Comparison of ENCODE assay signal across 12 cellular contexts in genomic region chr21:36388835-36389234, GRCh38. TPM values are rescaled to one million over a fixed set of nuclear protein-coding genes. Genes with fewer than 3 reads are reported as not detected.
DNase-seq lines count a peak whose midpoint lies in the region; ATAC-seq and TF ChIP-seq lines count a peak whose summit lies in the region.
"Had no signal": no experiment of that assay in that cellular context is flagged by ENCODE, and none has a peak within 500 bp of the region (broad histone marks: within the 10 kb centered on the region; RNA-seq: fewer than 3 reads in every experiment).

No MANE protein-coding gene starts in this region.

- intact Hi-C loops in activated CD8-positive, alpha-beta T cell treated with anti-CD3 and anti-CD28 coated beads for 36 hours (cut with micrococcal nuclease): no loop called here

- H3K4me3 Mint-ChIP-seq in activated CD8-positive, alpha-beta T cell treated with anti-CD3 and anti-CD28 coated beads, Interleukin-2, amount 10 ng/mL, durations not matched to agents 7 days and 5 days: no peak overlapping the region
- H3K4me3 Mint-ChIP-seq in activated CD8-positive, alpha-beta T cell treated with anti-CD3 and anti-CD28 coated beads for 36 hours: no peak overlapping the region
- H3K4me3 Mint-ChIP-seq in stimulated activated naive B cell treated with anti-CD40 and anti-IgM and Interleukin-4, amounts not matched to agents 10 μg/mL and 1 μg/mL and 100 μg/mL, for 72 hours: no peak overlapping the region

- H3K36me3 ChIP-seq in OCI-LY3 (replicated peaks; ENCODE audit: low read depth, low read length): peaks cover 25% of the 10 kb centered on the region

- H2AFZ ChIP-seq in OCI-LY3 (ENCODE audit: low read depth, low read length): no peak overlapping the region

- H3K9me3 Mint-ChIP-seq in activated CD8-positive, alpha-beta T cell treated with anti-CD3 and anti-CD28 coated beads, Interleukin-2, amount 10 ng/mL, durations not matched to agents 7 days and 5 days (ENCODE audit: insufficient read depth): no peaks in the 10 kb centered on the region
- H3K9me3 Mint-ChIP-seq in activated CD8-positive, alpha-beta T cell treated with anti-CD3 and anti-CD28 coated beads for 36 hours: peaks cover 4% of the 10 kb centered on the region
- peaks cover 3 to 4% of the 10 kb centered on the region in 2 donors for H3K9me3 Mint-ChIP-seq in stimulated activated naive B cell treated with anti-CD40 and anti-IgM and Interleukin-4, amounts not matched to agents 10 μg/mL and 1 μg/mL and 100 μg/mL, for 72 hours

- peak overlapping the region; percentile 19; the same call in 1 of the 2 replicates for H3K9ac ChIP-seq in OCI-LY3 (ENCODE audit: low read length)

- no peaks in the 10 kb centered on the region for H3K9me3 ChIP-seq in OCI-LY3 (ENCODE audit: insufficient read depth, low read length)

- H3K4me3 ChIP-seq in OCI-LY3 (ENCODE audit: low read length) (peak overlapping the region; percentile 37; the same call in 1 of the 2 replicates), fibroblast of the aortic adventitia (ENCODE audit: low read depth, low read length) (no peak overlapping the region)

- no peak for TF ChIP-seq CTCF in activated CD8-positive, alpha-beta T cell treated with anti-CD3 and anti-CD28 coated beads for 36 hours (IDR thresholded peaks at IDR 0.05)
- TF ChIP-seq CTCF in OCI-LY3 (IDR thresholded peaks at IDR 0.05; ENCODE audit: low read depth, low read length) (no peak; the same call in 1 of the 2 replicates), fibroblast of the aortic adventitia (IDR thresholded peaks at IDR 0.05; ENCODE audit: insufficient read depth, low read length) (no peak)

- peak overlapping the region; percentile 42 for H3K27ac ChIP-seq in OCI-LY3 (ENCODE audit: low read length)
- H3K27ac ChIP-seq: epithelial cell of prostate had no signal

- H3K4me1 Mint-ChIP-seq in activated CD8-positive, alpha-beta T cell treated with anti-CD3 and anti-CD28 coated beads, Interleukin-2, amount 10 ng/mL, durations not matched to agents 7 days and 5 days (ENCODE audit: low read depth): peaks cover 30% of the 10 kb centered on the region
- H3K4me1 Mint-ChIP-seq in activated CD8-positive, alpha-beta T cell treated with anti-CD3 and anti-CD28 coated beads for 36 hours (ENCODE audit: low read depth): peaks cover 15% of the 10 kb centered on the region
- H3K4me1 Mint-ChIP-seq in stimulated activated naive B cell treated with anti-CD40 and anti-IgM and Interleukin-4, amounts not matched to agents 10 μg/mL and 1 μg/mL and 100 μg/mL, for 72 hours: peaks cover 4% of the 10 kb centered on the region in 2 donors

- no peak for ATAC-seq in activated CD8-positive, alpha-beta T cell treated with anti-CD3 and anti-CD28 coated beads, Interleukin-2, amount 10 ng/mL, durations not matched to agents 7 days and 5 days
- no peak for ATAC-seq in activated CD8-positive, alpha-beta T cell treated with anti-CD3 and anti-CD28 coated beads for 36 hours
- no peak for ATAC-seq in GM19455 (IDR thresholded peaks at IDR 0.05; ENCODE audit: unreplicated experiment)
- ATAC-seq in stimulated activated naive B cell treated with anti-CD40 and anti-IgM and Interleukin-4, amounts not matched to agents 10 μg/mL and 1 μg/mL and 100 μg/mL, for 72 hours (replicated peaks): no peak

- no peak for DNase-seq in activated CD8-positive, alpha-beta T cell treated with anti-CD3 and anti-CD28 coated beads, Interleukin-2, amount 10 ng/mL, durations not matched to agents 7 days and 5 days
- DNase-seq in activated CD8-positive, alpha-beta T cell treated with anti-CD3 and anti-CD28 coated beads for 36 hours: no peak
- DNase-seq in fibroblast of the aortic adventitia (ENCODE audit: low read depth) (peak; percentile 28), renal cortical epithelial cell (ENCODE audit: low read depth) (peak; percentile 65), HuH-7.5 (ENCODE audit: low spot score) (no peak)
- no peak for DNase-seq in stimulated activated naive B cell treated with anti-CD40 and anti-IgM and Interleukin-4, amounts not matched to agents 10 μg/mL and 1 μg/mL and 100 μg/mL, for 72 hours
- DNase-seq: activated effector memory CD4-positive, alpha-beta T cell treated with anti-CD3 and anti-CD28 coated beads, Interleukin-2, amount 50 U/mL, for 16 hours; KG1; naive B cell had no signal

- H3K79me2 ChIP-seq in OCI-LY3 (ENCODE audit: low read length): peaks cover 13% of the 10 kb centered on the region

- POLR2A ChIA-PET in activated CD8-positive, alpha-beta T cell treated with anti-CD3 and anti-CD28 coated beads, Interleukin-2, amount 10 ng/mL, durations not matched to agents 7 days and 5 days (lab: Charles Lee): no interaction called here
- POLR2A ChIA-PET in activated CD8-positive, alpha-beta T cell treated with anti-CD3 and anti-CD28 coated beads for 36 hours (lab: Charles Lee): interaction anchor here (1.3 kb wide), 1 partner anchor 9 kb away, joined by 4 read pairs; no protein-coding TSS in a partner anchor

- CTCF ChIA-PET in activated CD8-positive, alpha-beta T cell treated with anti-CD3 and anti-CD28 coated beads, Interleukin-2, amount 10 ng/mL, durations not matched to agents 7 days and 5 days (lab: Charles Lee): interaction anchor here (0.6 to 0.8 kb wide), 2 partner anchors 67 to 1139 kb away, joined by 4 read pairs; no protein-coding TSS in a partner anchor
- CTCF ChIA-PET in activated CD8-positive, alpha-beta T cell treated with anti-CD3 and anti-CD28 coated beads for 36 hours (lab: Charles Lee): interaction anchor here (0.6 to 1.8 kb wide), 5 partner anchors 12 to 248 kb away, joined by 3 to 4 read pairs (median 3); no protein-coding TSS in a partner anchor

- H3K27me3 Mint-ChIP-seq in activated CD8-positive, alpha-beta T cell treated with anti-CD3 and anti-CD28 coated beads, Interleukin-2, amount 10 ng/mL, durations not matched to agents 7 days and 5 days (ENCODE audit: low read depth): no peaks in the 10 kb centered on the region
- H3K27me3 Mint-ChIP-seq in activated CD8-positive, alpha-beta T cell treated with anti-CD3 and anti-CD28 coated beads for 36 hours: no peaks in the 10 kb centered on the region
- no peaks in the 10 kb centered on the region for H3K27me3 Mint-ChIP-seq in stimulated activated naive B cell treated with anti-CD40 and anti-IgM and Interleukin-4, amounts not matched to agents 10 μg/mL and 1 μg/mL and 100 μg/mL, for 72 hours
- H3K27me3 Mint-ChIP-seq: naive B cell had no signal

- H3K4me2 ChIP-seq in OCI-LY3 (ENCODE audit: low read length): peak overlapping the region; percentile 43

- H3K27ac Mint-ChIP-seq in activated CD8-positive, alpha-beta T cell treated with anti-CD3 and anti-CD28 coated beads, Interleukin-2, amount 10 ng/mL, durations not matched to agents 7 days and 5 days: peak overlapping the region; percentile 11
- no peak overlapping the region for H3K27ac Mint-ChIP-seq in activated CD8-positive, alpha-beta T cell treated with anti-CD3 and anti-CD28 coated beads for 36 hours
- no peak overlapping the region for H3K27ac Mint-ChIP-seq in stimulated activated naive B cell treated with anti-CD40 and anti-IgM and Interleukin-4, amounts not matched to agents 10 μg/mL and 1 μg/mL and 100 μg/mL, for 72 hours

- no peaks in the 10 kb centered on the region for H4K20me1 ChIP-seq in OCI-LY3 (ENCODE audit: insufficient read depth, low read length)

- H3K27me3 ChIP-seq in OCI-LY3 (ENCODE audit: low read depth, low read length): no peaks in the 10 kb centered on the region

- H3K36me3 Mint-ChIP-seq in activated CD8-positive, alpha-beta T cell treated with anti-CD3 and anti-CD28 coated beads, Interleukin-2, amount 10 ng/mL, durations not matched to agents 7 days and 5 days (ENCODE audit: low read depth): peaks cover 59% of the 10 kb centered on the region
- H3K36me3 Mint-ChIP-seq in activated CD8-positive, alpha-beta T cell treated with anti-CD3 and anti-CD28 coated beads for 36 hours (ENCODE audit: low read depth): peaks cover 50% of the 10 kb centered on the region
- H3K36me3 Mint-ChIP-seq in stimulated activated naive B cell treated with anti-CD40 and anti-IgM and Interleukin-4, amounts not matched to agents 10 μg/mL and 1 μg/mL and 100 μg/mL, for 72 hours: peaks cover 29 to 39% of the 10 kb centered on the region in 2 donors
- H3K36me3 Mint-ChIP-seq: naive B cell had no signal

- peaks cover 19% of the 10 kb centered on the region for H3K4me1 ChIP-seq in OCI-LY3 (ENCODE audit: low read length)

RNA-seq across cellular contexts. Expression of gene CHAF1B, which starts 3.6 kb away (rescaled TPM):
- 10 to 100 TPM; 27.4 to 28.1 TPM for total RNA-seq in activated CD8-positive, alpha-beta T cell treated with anti-CD3 and anti-CD28 coated beads, Interleukin-2, amount 10 ng/mL, durations not matched to agents 7 days and 5 days
- total RNA-seq in activated CD8-positive, alpha-beta T cell treated with anti-CD3 and anti-CD28 coated beads for 36 hours: 10 to 100 TPM; 30.9 to 34.7 TPM
- total RNA-seq in fibroblast of the aortic adventitia (ENCODE audit: low replicate concordance): 0.49 and 7.8 TPM in 2 replicates
- total RNA-seq in renal cortical epithelial cell: 0.70 and 3.1 TPM in 2 replicates

Comparison
In these comparisons a context has a peak if more than half of its experiments do, and no peak if none do; other contexts are left out.
1. DNase-seq: peak in fibroblast of the aortic adventitia (single experiment) and renal cortical epithelial cell (single experiment); none in activated CD8-positive, alpha-beta T cell treated with anti-CD3 and anti-CD28 coated beads, Interleukin-2, amount 10 ng/mL, durations not matched to agents 7 days and 5 days (single experiment), activated CD8-positive, alpha-beta T cell treated with anti-CD3 and anti-CD28 coated beads for 36 hours (single experiment), stimulated activated naive B cell treated with anti-CD40 and anti-IgM and Interleukin-4, amounts not matched to agents 10 μg/mL and 1 μg/mL and 100 μg/mL, for 72 hours (single experiment) and HuH-7.5 (single experiment).